In the genomic region with DNA sequence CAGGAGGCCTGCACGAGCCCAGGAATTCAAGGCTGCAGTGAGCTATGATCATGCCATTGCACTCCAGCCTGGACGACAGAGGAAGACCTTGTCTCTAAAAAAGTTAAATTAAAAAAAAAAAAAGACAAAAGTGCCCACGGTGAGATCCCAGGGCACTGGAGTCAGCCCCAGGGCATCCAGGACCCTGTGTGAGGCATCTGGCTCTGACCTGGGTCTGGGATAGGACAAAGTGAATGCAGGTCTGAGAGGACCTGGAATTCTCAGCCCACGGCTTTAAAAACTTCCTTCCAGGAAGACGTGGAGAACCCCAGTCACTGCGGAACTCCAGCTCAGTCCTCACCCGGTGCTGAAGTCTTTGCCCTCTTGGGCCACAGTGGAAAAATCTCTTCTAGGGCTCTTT, we compare ENCODE assay signal across 3 cellular contexts.
"Had no signal": no experiment of that assay in that cellular context is flagged by ENCODE, and none has a peak within 500 bp of the region (broad histone marks: within the 10 kb centered on the region; RNA-seq: fewer than 3 reads in every experiment).

No MANE protein-coding gene starts in this region.

- DNase-seq: IMR-90, KBM-7, KG1 had no signal
